In genomic region chr10:43204943-43205671, GRCh38 we compare ENCODE assay signal across 8 cellular contexts.
DNase-seq lines count a peak whose midpoint lies in the region; ATAC-seq and TF ChIP-seq lines count a peak whose summit lies in the region.

No MANE protein-coding gene starts in this region.

- peak; percentile 88 for DNase-seq in ELF-1 (ENCODE audit: low read depth, low spot score)
- DNase-seq in HPDE6-E6E7 (ENCODE audit: extremely low spot score): peak; percentile 68
- DNase-seq in SK-N-SH: peak; percentile 84
- DNase-seq in anterior cingulate cortex (lab: John Stamatoyannopoulos, UW): peak in 33 of 58 donors; percentile 24 to 83 (median 40)
- DNase-seq in hippocampal formation (lab: John Stamatoyannopoulos, UW): peak; percentile 25 to 34
- peak; percentile 26 to 55 for DNase-seq in stimulated activated CD4-positive, alpha-beta T cell treated with anti-CD3 and anti-CD28 coated beads, Interleukin-12 subunit alpha, Interleukin-12 subunit beta, amount 100 ng/mL, for 24 hours (ENCODE audit: low read depth in 2 of 2)
- DNase-seq in NCI-H510A (lab: John Stamatoyannopoulos, UW): no peak

- CTCF ChIA-PET in SK-N-SH (lab: Yijun Ruan, JAX): interaction anchor here (0.9 to 2.7 kb wide), 23 partner anchors 9 to 369 kb away, joined by 3 to 19 read pairs (median 4); no protein-coding TSS in a partner anchor

- H3K4me3 ChIP-seq in SK-N-SH (ENCODE audit: low read depth in 2 of 2, low read length in 1 of 2): peak overlapping the region in 1 of 2 experiments; percentile 43; a peak in 1 of 4 replicates

- POLR2A ChIA-PET in SK-N-SH (lab: Yijun Ruan, JAX): no interaction called here

- H3K9ac ChIP-seq in SK-N-SH: no peak overlapping the region

- TF ChIP-seq EP300 in SK-N-SH (IDR thresholded peaks at IDR 0.05; ENCODE audit: borderline replicate concordance in 1 of 2, low read depth in 1 of 2, low read length in 1 of 2): no peak

- no peaks in the 10 kb centered on the region for H3F3A ChIP-seq in SK-N-SH (replicated peaks; ENCODE audit: insufficient read depth)

- no peaks in the 10 kb centered on the region; a peak in 1 of 4 replicates for H3K4me1 ChIP-seq in SK-N-SH (ENCODE audit: control insufficient read depth in 1 of 2, insufficient read depth in 2 of 2, low read depth in 1 of 2, low read length in 1 of 2)

- H3K4me2 ChIP-seq in SK-N-SH: no peak overlapping the region

- no peak overlapping the region for H3K27ac ChIP-seq in SK-N-SH (ENCODE audit: low read depth in 2 of 2, low read length in 1 of 2)

- 71% methylated on average over 7 of the region's 11 CpGs for WGBS in SK-N-SH (ENCODE audit: low lambda C conversion rate)

- H4K20me1 ChIP-seq in SK-N-SH (ENCODE audit: insufficient read depth): no peaks in the 10 kb centered on the region

- peak; percentile 50 for TF ChIP-seq RAD21 in SK-N-SH (IDR thresholded peaks at IDR 0.05; ENCODE audit: low read length)

- peak; percentile 61 for ATAC-seq in GM21390 (IDR thresholded peaks at IDR 0.05; ENCODE audit: unreplicated experiment)

- no peaks in the 10 kb centered on the region for H3K27me3 ChIP-seq in SK-N-SH (ENCODE audit: insufficient read depth)

- TF ChIP-seq CTCF in SK-N-SH (IDR thresholded peaks at IDR 0.05): peak; percentile 65

- H2AFZ ChIP-seq in SK-N-SH (ENCODE audit: low read depth): no peak overlapping the region

- no peaks in the 10 kb centered on the region for H3K9me3 ChIP-seq in SK-N-SH

- no peaks in the 10 kb centered on the region for H3K9me2 ChIP-seq in SK-N-SH

- no peaks in the 10 kb centered on the region for H3K36me3 ChIP-seq in SK-N-SH (replicated peaks in 1 of 2; ENCODE audit: control insufficient read depth in 1 of 2, insufficient read depth in 2 of 2, low read length in 1 of 2)

- no peaks in the 10 kb centered on the region for H3K79me2 ChIP-seq in SK-N-SH (ENCODE audit: insufficient read depth)

TF ChIP-seq in SK-N-SH, 30 proteins besides CTCF, POLR2A, EP300 and RAD21:
- TF ChIP-seq MXI1 (IDR thresholded peaks at IDR 0.05; ENCODE audit: low read depth, low read length): no peak
- peak; percentile 45 for TF ChIP-seq SMC3 (IDR thresholded peaks at IDR 0.05; ENCODE audit: low read depth, low read length)
